8 cellular contexts compared by ENCODE assay signal in genomic region chr10:62038609-62039190, GRCh38.
DNase-seq lines count a peak whose midpoint lies in the region; ATAC-seq and TF ChIP-seq lines count a peak whose summit lies in the region.

No MANE protein-coding gene starts in this region.

- peaks cover 9% of the 10 kb centered on the region for H3K4me1 ChIP-seq in endocrine pancreas (ENCODE audit: control insufficient read depth, insufficient read depth, low read length)
- peaks cover 24% of the 10 kb centered on the region for H3K4me1 ChIP-seq in mucosa of descending colon (ENCODE audit: low read depth)

- H3K4me3 ChIP-seq in endocrine pancreas (ENCODE audit: control insufficient read depth, insufficient read depth, low read length) (peak overlapping the region; percentile 35), mucosa of descending colon (no peak overlapping the region)

- H3K36me3 ChIP-seq in endocrine pancreas (ENCODE audit: control insufficient read depth, insufficient read depth, low read length) (no peaks in the 10 kb centered on the region), mucosa of descending colon (ENCODE audit: low read depth) (no peaks in the 10 kb centered on the region)

- peak; percentile 36 for ATAC-seq in GM18519 (IDR thresholded peaks at IDR 0.05; ENCODE audit: low FRiP score, unreplicated experiment)
- ATAC-seq in HG03280 (IDR thresholded peaks at IDR 0.05; ENCODE audit: unreplicated experiment), result peak; percentile 56
- peak; percentile 82 for ATAC-seq in mucosa of descending colon

- H3K9ac ChIP-seq in endocrine pancreas (ENCODE audit: control insufficient read depth, insufficient read depth, low read length), result no peak overlapping the region

- no peaks in the 10 kb centered on the region for H3K27me3 ChIP-seq in endocrine pancreas (ENCODE audit: control insufficient read depth, insufficient read depth, low read length)

- peak; percentile 75 for TF ChIP-seq CTCF in mucosa of descending colon (IDR thresholded peaks at IDR 0.05)

- DNase-seq in A172 (ENCODE audit: low spot score), result peak; percentile 78
- peak; percentile 50 for DNase-seq in NCI-H748 treated with DMSO at 0.1 percent for 48 hours (lab: John Stamatoyannopoulos, UW)
- DNase-seq in activated CD8-positive, alpha-beta memory T cell treated with anti-CD3 and anti-CD28 coated beads for 4 hours (ENCODE audit: low read depth in 2 of 2), result peak; percentile 51 to 65
- DNase-seq in mucosa of descending colon, result peak; percentile 76 to 85 (median 78)
- peak; percentile 60 to 63 for DNase-seq in stimulated activated CD8-positive, alpha-beta memory T cell treated with anti-CD3 and anti-CD28 coated beads, Interleukin-4, amount 100 ng/mL, for 4 hours (ENCODE audit: low read depth in 2 of 2, low spot score in 1 of 2)

- intact Hi-C loops in mucosa of descending colon (cut with DNase I, micrococcal nuclease), result loop anchor here (5.0 kb wide), 2 partner anchors 136 to 204 kb away; partner anchors contain the start of gene ARID5B (in 1 of the 2)

- H3K9me3 ChIP-seq in endocrine pancreas (ENCODE audit: control insufficient read depth, low read length) (no peaks in the 10 kb centered on the region), mucosa of descending colon (no peaks in the 10 kb centered on the region)
